ENCODE assay signal across 11 cellular contexts in genomic region chr10:43965033-43965917, GRCh38.
DNase-seq lines count a peak whose midpoint lies in the region; ATAC-seq lines count a peak whose summit lies in the region.
"Had no signal": no experiment of that assay in that cellular context is flagged by ENCODE, and none has a peak within 500 bp of the region (broad histone marks: within the 10 kb centered on the region; RNA-seq: fewer than 3 reads in every experiment).

No MANE protein-coding gene starts in this region.

- peak; percentile 73 for DNase-seq in A172 (ENCODE audit: low spot score)
- peak; percentile 77 for DNase-seq in amniotic epithelial cell (ENCODE audit: low read depth)
- peak; percentile 28 for DNase-seq in left lobe of liver (ENCODE audit: low spot score)
- DNase-seq in trophoblast cell, result no peak
- DNase-seq in activated naive CD4-positive, alpha-beta T cell treated with anti-CD3 and anti-CD28 coated beads, Interleukin-2, amount 10 ng/mL, durations not matched to agents 7 days and 5 days, result no peak
- no peak for DNase-seq in GDM1 (lab: John Stamatoyannopoulos, UW)
- DNase-seq: colonic mucosa had no signal

- no peak overlapping the region for H3K4ac ChIP-seq in trophoblast cell (ENCODE audit: low read depth, low read length)

- H4K8ac ChIP-seq in trophoblast cell (ENCODE audit: low read depth, low read length), result no peak overlapping the region

- no CpG with 5 or more reads among the region's 14 CpGs for WGBS in trophoblast cell (ENCODE audit: extremely low coverage, insufficient coverage, insufficient read length)

- no peak overlapping the region for H2AK5ac ChIP-seq in trophoblast cell (ENCODE audit: low read length)

- ATAC-seq in GM21723 (IDR thresholded peaks at IDR 0.05; ENCODE audit: unreplicated experiment) (peak; percentile 60), left lobe of liver (peak; percentile 46), GM21515 (IDR thresholded peaks at IDR 0.05; ENCODE audit: unreplicated experiment) (no peak)

- H3K9ac ChIP-seq in trophoblast cell (ENCODE audit: low read length), result no peak overlapping the region

- H3K18ac ChIP-seq in trophoblast cell (ENCODE audit: low read length), result no peak overlapping the region

- no peaks in the 10 kb centered on the region for H3K36me3 ChIP-seq in trophoblast cell (ENCODE audit: control insufficient read depth in 1 of 2, insufficient read depth in 2 of 2, low read length in 2 of 2)
- H3K36me3 ChIP-seq: colonic mucosa had no signal

- no peak overlapping the region for H3K27ac Mint-ChIP-seq in activated naive CD4-positive, alpha-beta T cell treated with anti-CD3 and anti-CD28 coated beads, Interleukin-2, amount 10 ng/mL, durations not matched to agents 7 days and 5 days
- H3K27ac Mint-ChIP-seq: memory B cell had no signal

- H3K14ac ChIP-seq in trophoblast cell (ENCODE audit: low read length), result no peak overlapping the region

- H3K79me1 ChIP-seq in trophoblast cell (ENCODE audit: low read length), result no peaks in the 10 kb centered on the region

- H2AFZ ChIP-seq in trophoblast cell (ENCODE audit: insufficient read depth, low read length, poor library complexity), result no peak overlapping the region

- no peak overlapping the region for H3K4me2 ChIP-seq in trophoblast cell (ENCODE audit: low read length)

- CTCF ChIA-PET in activated naive CD4-positive, alpha-beta T cell treated with anti-CD3 and anti-CD28 coated beads, Interleukin-2, amount 10 ng/mL, durations not matched to agents 7 days and 5 days (lab: Charles Lee), result interaction anchor here (0.7 kb wide), 1 partner anchor 14 kb away, joined by 3 read pairs; no protein-coding TSS in a partner anchor

- no peak overlapping the region for H2BK5ac ChIP-seq in trophoblast cell (ENCODE audit: low read depth, low read length, poor library complexity)

- H3K36me3 Mint-ChIP-seq in activated naive CD4-positive, alpha-beta T cell treated with anti-CD3 and anti-CD28 coated beads, Interleukin-2, amount 10 ng/mL, durations not matched to agents 7 days and 5 days, result no peaks in the 10 kb centered on the region
- H3K36me3 Mint-ChIP-seq: memory B cell had no signal

- H3K4me3 Mint-ChIP-seq in activated naive CD4-positive, alpha-beta T cell treated with anti-CD3 and anti-CD28 coated beads, Interleukin-2, amount 10 ng/mL, durations not matched to agents 7 days and 5 days, result no peak overlapping the region
- H3K4me3 Mint-ChIP-seq: B cell, memory B cell had no signal

- H3K27me3 ChIP-seq in trophoblast cell (ENCODE audit: insufficient read depth, low read length), result no peaks in the 10 kb centered on the region
- H3K27me3 ChIP-seq: colonic mucosa had no signal

- no peaks in the 10 kb centered on the region for H3K79me2 ChIP-seq in trophoblast cell (ENCODE audit: control insufficient read depth, insufficient read depth, low read length, poor library complexity)

- no peak overlapping the region for H2BK120ac ChIP-seq in trophoblast cell (ENCODE audit: insufficient read depth, low read length, poor library complexity)

- H3K4me3 ChIP-seq in trophoblast cell (ENCODE audit: low read depth, low read length), result no peak overlapping the region
- H3K4me3 ChIP-seq: colonic mucosa had no signal

- H3K9me3 Mint-ChIP-seq in activated naive CD4-positive, alpha-beta T cell treated with anti-CD3 and anti-CD28 coated beads, Interleukin-2, amount 10 ng/mL, durations not matched to agents 7 days and 5 days, result no peaks in the 10 kb centered on the region

- no peak overlapping the region for H3K27ac ChIP-seq in trophoblast cell (ENCODE audit: low read depth, low read length)
- H3K27ac ChIP-seq: colonic mucosa had no signal

- peaks cover 69% of the 10 kb centered on the region for H3K27me3 Mint-ChIP-seq in activated naive CD4-positive, alpha-beta T cell treated with anti-CD3 and anti-CD28 coated beads, Interleukin-2, amount 10 ng/mL, durations not matched to agents 7 days and 5 days

- no peak overlapping the region for H3K23ac ChIP-seq in trophoblast cell (ENCODE audit: low read length)

- H4K12ac ChIP-seq in trophoblast cell (ENCODE audit: low read depth, low read length), result no peak overlapping the region

- peaks cover 3% of the 10 kb centered on the region for H3K9me3 ChIP-seq in trophoblast cell (ENCODE audit: insufficient read depth, low read depth, low read length)
- H3K9me3 ChIP-seq: colonic mucosa had no signal

- peaks cover 7% of the 10 kb centered on the region for H3K4me1 Mint-ChIP-seq in activated naive CD4-positive, alpha-beta T cell treated with anti-CD3 and anti-CD28 coated beads, Interleukin-2, amount 10 ng/mL, durations not matched to agents 7 days and 5 days
- H3K4me1 Mint-ChIP-seq: memory B cell had no signal

- H3K4me1 ChIP-seq in trophoblast cell (ENCODE audit: control insufficient read depth in 1 of 2, insufficient read depth in 2 of 2, low read length in 2 of 2), result no peaks in the 10 kb centered on the region
- H3K4me1 ChIP-seq: colonic mucosa had no signal

- no peak overlapping the region for H4K91ac ChIP-seq in trophoblast cell (ENCODE audit: low read depth, low read length)

- no peak overlapping the region for H2BK12ac ChIP-seq in trophoblast cell (ENCODE audit: low read length)

Comparison
In these comparisons a context has a peak if more than half of its experiments do, and no peak if none do; other contexts are left out.
1. DNase-seq: peak in A172 (single experiment), amniotic epithelial cell (single experiment) and left lobe of liver (single experiment); none in trophoblast cell (0 of 2), activated naive CD4-positive, alpha-beta T cell treated with anti-CD3 and anti-CD28 coated beads, Interleukin-2, amount 10 ng/mL, durations not matched to agents 7 days and 5 days (single experiment) and GDM1 (single experiment).